ENCODE assay signal across 30 cellular contexts in the genomic region with DNA sequence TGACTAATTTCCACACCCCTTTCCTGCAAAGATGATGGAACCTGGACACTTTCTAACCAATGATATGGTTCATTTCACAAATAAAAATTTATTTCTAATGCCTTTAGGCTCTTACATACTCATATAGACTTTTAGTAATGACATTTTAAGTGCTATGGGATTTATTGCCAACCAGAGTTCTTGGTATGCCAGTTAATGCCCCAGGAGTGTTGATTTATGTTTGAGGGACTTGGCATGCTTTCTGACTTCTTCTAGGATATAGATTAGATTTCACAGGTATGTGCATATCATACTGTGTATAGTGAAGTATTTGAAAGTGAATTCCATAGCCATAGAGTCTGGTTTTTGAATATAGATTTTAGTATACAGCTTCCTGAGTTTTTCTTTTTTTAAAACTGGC.
"Had no signal": no experiment of that assay in that cellular context is flagged by ENCODE, and none has a peak within 500 bp of the region (broad histone marks: within the 10 kb centered on the region; RNA-seq: fewer than 3 reads in every experiment).

No MANE protein-coding gene starts in this region.

- H3K4me3 Mint-ChIP-seq: naive thymus-derived CD8-positive, alpha-beta T cell; natural killer cell treated with Interleukin-12 subunit alpha and Interleukin-12 subunit beta and Interleukin-15 and Interleukin-18, amount 100 ng/mL, for 72 hours; nephron progenitor cell; neural crest cell; stimulated activated effector memory CD8-positive, alpha-beta T cell treated with anti-CD3 and anti-CD28 coated beads, Interleukin-12 subunit alpha, Interleukin-12 subunit beta, amount 100 ng/mL, for 72 hours; stimulated activated naive B cell treated with anti-CD40 and anti-IgM and Interleukin-4, amounts not matched to agents 10 μg/mL and 1 μg/mL and 100 μg/mL, for 72 hours; stimulated activated naive CD8-positive, alpha-beta T cell treated with anti-CD3 and anti-CD28 coated beads, Interleukin-15, Interleukin-2, amounts not matched to agents 100 ng/mL and 50 ng/mL, for 24 hours; type B pancreatic cell had no signal

- H3K9me3 ChIP-seq: neutrophil, ovary, psoas muscle, sigmoid colon, suprapubic skin, testis, tibial artery, transverse colon, upper lobe of right lung, uterus had no signal

- H2AFZ ChIP-seq: parathyroid adenoma had no signal

- H3K27ac Mint-ChIP-seq: naive thymus-derived CD8-positive, alpha-beta T cell; natural killer cell treated with Interleukin-12 subunit alpha and Interleukin-12 subunit beta and Interleukin-15 and Interleukin-18, amount 100 ng/mL, for 72 hours; nephron progenitor cell; progenitor cell of endocrine pancreas; stimulated activated effector memory CD8-positive, alpha-beta T cell treated with anti-CD3 and anti-CD28 coated beads, Interleukin-12 subunit alpha, Interleukin-12 subunit beta, amount 100 ng/mL, for 72 hours; stimulated activated naive B cell treated with anti-CD40 and anti-IgM and Interleukin-4, amounts not matched to agents 10 μg/mL and 1 μg/mL and 100 μg/mL, for 72 hours; stimulated activated naive CD8-positive, alpha-beta T cell treated with anti-CD3 and anti-CD28 coated beads, Interleukin-15, Interleukin-2, amounts not matched to agents 100 ng/mL and 50 ng/mL, for 24 hours; type B pancreatic cell had no signal

- H3K27me3 Mint-ChIP-seq: progenitor cell of endocrine pancreas; stimulated activated naive B cell treated with anti-CD40 and anti-IgM and Interleukin-4, amounts not matched to agents 10 μg/mL and 1 μg/mL and 100 μg/mL, for 72 hours; type B pancreatic cell had no signal

- H3K4me3 ChIP-seq: ovary, psoas muscle, right lobe of liver, sigmoid colon, suprapubic skin, testis, tibial artery, transverse colon, upper lobe of right lung, uterus had no signal

- H3K36me3 ChIP-seq: neutrophil, ovary, right lobe of liver, sigmoid colon, suprapubic skin, tibial artery, transverse colon, upper lobe of right lung, uterus had no signal

- H3K4me1 ChIP-seq: parathyroid adenoma, psoas muscle, right lobe of liver, sigmoid colon, suprapubic skin, testis, tibial artery, transverse colon, upper lobe of right lung, uterus had no signal

- H3K79me2 ChIP-seq: parathyroid adenoma had no signal

- H3K9me3 Mint-ChIP-seq: stimulated activated naive CD8-positive, alpha-beta T cell treated with anti-CD3 and anti-CD28 coated beads, Interleukin-15, Interleukin-2, amounts not matched to agents 100 ng/mL and 50 ng/mL, for 24 hours; type B pancreatic cell had no signal

- H3K27me3 ChIP-seq: neutrophil, ovary, right lobe of liver, sigmoid colon, suprapubic skin, testis, tibial artery, transverse colon, upper lobe of right lung, uterus had no signal

- ATAC-seq: naive thymus-derived CD8-positive, alpha-beta T cell; natural killer cell treated with Interleukin-12 subunit alpha and Interleukin-12 subunit beta and Interleukin-15 and Interleukin-18, amount 100 ng/mL, for 72 hours; psoas muscle; right cardiac atrium; right lobe of liver; stimulated activated effector memory CD8-positive, alpha-beta T cell treated with anti-CD3 and anti-CD28 coated beads, Interleukin-12 subunit alpha, Interleukin-12 subunit beta, amount 100 ng/mL, for 72 hours; stimulated activated naive B cell treated with anti-CD40 and anti-IgM and Interleukin-4, amounts not matched to agents 10 μg/mL and 1 μg/mL and 100 μg/mL, for 72 hours; upper lobe of right lung had no signal

- DNase-seq: naive thymus-derived CD8-positive, alpha-beta T cell; nephron progenitor cell; nucleus accumbens; ovary; psoas muscle; right cardiac atrium; right lobe of liver; sigmoid colon; small intestine; stimulated activated CD4-positive, alpha-beta T cell treated with anti-CD3 and anti-CD28 coated beads, Interleukin-15, amount 100 ng/mL, for 24 hours; stimulated activated CD4-positive, alpha-beta T cell treated with anti-CD3 and anti-CD28 coated beads, Interleukin-2, amount 100 ng/mL, for 24 hours; stimulated activated CD4-positive, alpha-beta T cell treated with anti-CD3 and anti-CD28 coated beads, Interleukin-2, amount 100 ng/mL, for 48 hours; stimulated activated CD4-positive, alpha-beta T cell treated with anti-CD3 and anti-CD28 coated beads, Interleukin-4, amount 100 ng/mL, for 24 hours; stimulated activated naive B cell treated with anti-CD40 and anti-IgM and Interleukin-4, amounts not matched to agents 10 μg/mL and 1 μg/mL and 100 μg/mL, for 72 hours; stimulated activated naive CD4-positive, alpha-beta T cell treated with Interleukin-2 at 50 U/mL for 16 hours; substantia nigra; testis; tibial artery; transverse colon; upper lobe of right lung; uterus had no signal

- H3K9ac ChIP-seq: parathyroid adenoma had no signal

- H3K27ac ChIP-seq: neutrophil, ovary, parathyroid adenoma, psoas muscle, right lobe of liver, sigmoid colon, suprapubic skin, testis, tibial artery, transverse colon, upper lobe of right lung, uterus had no signal

- H3K4me1 Mint-ChIP-seq: naive thymus-derived CD8-positive, alpha-beta T cell; nephron progenitor cell; stimulated activated effector memory CD8-positive, alpha-beta T cell treated with anti-CD3 and anti-CD28 coated beads, Interleukin-12 subunit alpha, Interleukin-12 subunit beta, amount 100 ng/mL, for 72 hours; stimulated activated naive B cell treated with anti-CD40 and anti-IgM and Interleukin-4, amounts not matched to agents 10 μg/mL and 1 μg/mL and 100 μg/mL, for 72 hours had no signal
